In the genomic region with DNA sequence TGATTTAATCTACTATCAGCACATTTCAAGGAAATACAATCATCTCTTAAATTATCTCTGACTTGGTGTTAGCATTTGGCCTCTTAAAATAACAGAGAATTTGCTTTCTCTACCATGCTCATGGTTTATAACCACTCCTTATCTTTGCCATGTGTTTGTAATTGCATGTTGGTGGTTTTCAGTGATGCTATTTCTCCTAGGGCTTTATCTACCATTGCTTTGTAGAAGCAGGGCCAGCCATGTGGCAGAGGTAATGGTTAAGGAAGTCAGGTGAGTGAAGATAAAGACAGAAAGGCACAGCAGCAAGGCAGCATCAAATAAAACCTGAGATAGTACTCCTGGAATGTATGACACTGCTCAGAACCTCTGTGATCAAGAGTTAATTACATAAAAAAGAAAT, we compare ENCODE assay signal across 1 cellular context.
TF ChIP-seq lines count a peak whose summit lies in the region.

No MANE protein-coding gene starts in this region.

TF ChIP-seq in K562, 482 proteins besides CTCF, POLR2A, EP300 and RAD21 (continued from another document):
- TF ChIP-seq, protein P1, sequence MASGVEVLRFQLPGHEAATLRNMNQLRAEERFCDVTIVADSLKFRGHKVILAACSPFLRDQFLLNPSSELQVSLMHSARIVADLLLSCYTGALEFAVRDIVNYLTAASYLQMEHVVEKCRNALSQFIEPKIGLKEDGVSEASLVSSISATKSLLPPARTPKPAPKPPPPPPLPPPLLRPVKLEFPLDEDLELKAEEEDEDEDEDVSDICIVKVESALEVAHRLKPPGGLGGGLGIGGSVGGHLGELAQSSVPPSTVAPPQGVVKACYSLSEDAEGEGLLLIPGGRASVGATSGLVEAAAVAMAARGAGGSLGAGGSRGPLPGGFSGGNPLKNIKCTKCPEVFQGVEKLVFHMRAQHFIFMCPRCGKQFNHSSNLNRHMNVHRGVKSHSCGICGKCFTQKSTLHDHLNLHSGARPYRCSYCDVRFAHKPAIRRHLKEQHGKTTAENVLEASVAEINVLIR (CRISPR knock-in tag; IDR thresholded peaks at IDR 0.05), result no peak
- peak; percentile 81 for TF ChIP-seq CBFA2T2 (conservative IDR thresholded peaks at IDR 0.05)
- TF ChIP-seq, protein P2, sequence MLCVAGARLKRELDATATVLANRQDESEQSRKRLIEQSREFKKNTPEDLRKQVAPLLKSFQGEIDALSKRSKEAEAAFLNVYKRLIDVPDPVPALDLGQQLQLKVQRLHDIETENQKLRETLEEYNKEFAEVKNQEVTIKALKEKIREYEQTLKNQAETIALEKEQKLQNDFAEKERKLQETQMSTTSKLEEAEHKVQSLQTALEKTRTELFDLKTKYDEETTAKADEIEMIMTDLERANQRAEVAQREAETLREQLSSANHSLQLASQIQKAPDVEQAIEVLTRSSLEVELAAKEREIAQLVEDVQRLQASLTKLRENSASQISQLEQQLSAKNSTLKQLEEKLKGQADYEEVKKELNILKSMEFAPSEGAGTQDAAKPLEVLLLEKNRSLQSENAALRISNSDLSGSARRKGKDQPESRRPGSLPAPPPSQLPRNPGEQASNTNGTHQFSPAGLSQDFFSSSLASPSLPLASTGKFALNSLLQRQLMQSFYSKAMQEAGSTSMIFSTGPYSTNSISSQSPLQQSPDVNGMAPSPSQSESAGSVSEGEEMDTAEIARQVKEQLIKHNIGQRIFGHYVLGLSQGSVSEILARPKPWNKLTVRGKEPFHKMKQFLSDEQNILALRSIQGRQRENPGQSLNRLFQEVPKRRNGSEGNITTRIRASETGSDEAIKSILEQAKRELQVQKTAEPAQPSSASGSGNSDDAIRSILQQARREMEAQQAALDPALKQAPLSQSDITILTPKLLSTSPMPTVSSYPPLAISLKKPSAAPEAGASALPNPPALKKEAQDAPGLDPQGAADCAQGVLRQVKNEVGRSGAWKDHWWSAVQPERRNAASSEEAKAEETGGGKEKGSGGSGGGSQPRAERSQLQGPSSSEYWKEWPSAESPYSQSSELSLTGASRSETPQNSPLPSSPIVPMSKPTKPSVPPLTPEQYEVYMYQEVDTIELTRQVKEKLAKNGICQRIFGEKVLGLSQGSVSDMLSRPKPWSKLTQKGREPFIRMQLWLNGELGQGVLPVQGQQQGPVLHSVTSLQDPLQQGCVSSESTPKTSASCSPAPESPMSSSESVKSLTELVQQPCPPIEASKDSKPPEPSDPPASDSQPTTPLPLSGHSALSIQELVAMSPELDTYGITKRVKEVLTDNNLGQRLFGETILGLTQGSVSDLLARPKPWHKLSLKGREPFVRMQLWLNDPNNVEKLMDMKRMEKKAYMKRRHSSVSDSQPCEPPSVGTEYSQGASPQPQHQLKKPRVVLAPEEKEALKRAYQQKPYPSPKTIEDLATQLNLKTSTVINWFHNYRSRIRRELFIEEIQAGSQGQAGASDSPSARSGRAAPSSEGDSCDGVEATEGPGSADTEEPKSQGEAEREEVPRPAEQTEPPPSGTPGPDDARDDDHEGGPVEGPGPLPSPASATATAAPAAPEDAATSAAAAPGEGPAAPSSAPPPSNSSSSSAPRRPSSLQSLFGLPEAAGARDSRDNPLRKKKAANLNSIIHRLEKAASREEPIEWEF (CRISPR knock-in tag; IDR thresholded peaks at IDR 0.05), result no peak
- TF ChIP-seq ZEB2 (IDR thresholded peaks at IDR 0.05), result peak; percentile 30; the same call in 1 of the 2 replicates
- peak; percentile 59 to 61; a peak in 2 of 4 replicates for TF ChIP-seq KDM1A (IDR thresholded peaks at IDR 0.05)
- TF ChIP-seq TAL1 (IDR thresholded peaks at IDR 0.05), result peak; percentile 67
- TF ChIP-seq, protein P3, sequence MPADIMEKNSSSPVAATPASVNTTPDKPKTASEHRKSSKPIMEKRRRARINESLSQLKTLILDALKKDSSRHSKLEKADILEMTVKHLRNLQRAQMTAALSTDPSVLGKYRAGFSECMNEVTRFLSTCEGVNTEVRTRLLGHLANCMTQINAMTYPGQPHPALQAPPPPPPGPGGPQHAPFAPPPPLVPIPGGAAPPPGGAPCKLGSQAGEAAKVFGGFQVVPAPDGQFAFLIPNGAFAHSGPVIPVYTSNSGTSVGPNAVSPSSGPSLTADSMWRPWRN (IDR thresholded peaks at IDR 0.05; ENCODE audit: low read depth), result peak; percentile 69; the same call in 1 of the 2 replicates
- TF ChIP-seq CBFA2T3 (IDR thresholded peaks at IDR 0.05), result peak; percentile 92
- TF ChIP-seq ZNF224 (CRISPR knock-in tag; IDR thresholded peaks at IDR 0.05), result no peak
- TF ChIP-seq ETV1 (tag; conservative IDR thresholded peaks at IDR 0.05; ENCODE audit: low read depth), result peak; percentile 41
- TF ChIP-seq OTX1 (CRISPR knock-in tag; IDR thresholded peaks at IDR 0.05), result no peak
